In genomic region chr9:97598461-97599288, GRCh38 we compare ENCODE assay signal across 8 cellular contexts. TPM values are rescaled to one million over a fixed set of nuclear protein-coding genes. Genes with fewer than 3 reads are reported as not detected.
DNase-seq lines count a peak whose midpoint lies in the region; ATAC-seq and TF ChIP-seq lines count a peak whose summit lies in the region.

No MANE protein-coding gene starts in this region.

- no peak for TF ChIP-seq POLR2A in esophagus squamous epithelium (IDR thresholded peaks at IDR 0.05)

- no peaks in the 10 kb centered on the region for H3K9me3 Mint-ChIP-seq in nephron

- peak; percentile 68 for ATAC-seq in GM21717 (IDR thresholded peaks at IDR 0.05; ENCODE audit: unreplicated experiment)

- H3K36me3 ChIP-seq in DOHH2 (ENCODE audit: control insufficient read depth, low read length) (peaks cover 41% of the 10 kb centered on the region), esophagus squamous epithelium (peaks cover 14 to 46% (median 17%) of the 10 kb centered on the region in 3 donors)

- in situ Hi-C loops in KBM-7 (cut with MboI; ENCODE audit: low pct_unique_long_range_greater_than_20kb, low sequenced_read_pairs), result no loop called here

- no peak overlapping the region for H3K27ac Mint-ChIP-seq in nephron

- H4K20me1 ChIP-seq in DOHH2 (ENCODE audit: control insufficient read depth, insufficient read depth, low read depth, low read length), result 0 out of 2 replicates have a peak, but pooled peaks cover 4% of the 10 kb centered on the region

- intact Hi-C loops in esophagus squamous epithelium (cut with DNase I), result loop anchor here (10.0 kb wide), 1 partner anchor 194 kb away; no protein-coding TSS in a partner anchor

- TF ChIP-seq CTCF in DOHH2 (IDR thresholded peaks at IDR 0.05; ENCODE audit: low read depth, low read length, poor library complexity, severe bottlenecking) (peak; percentile 89), esophagus squamous epithelium (IDR thresholded peaks at IDR 0.05) (peak; percentile 54 to 83 (median 68)), nephron (IDR thresholded peaks at IDR 0.05; ENCODE audit: unreplicated experiment in 3 of 3) (peak; percentile 82 to 89 (median 82))

- peaks cover 6% of the 10 kb centered on the region; the same call in 1 of the 2 replicates for H3K4me1 ChIP-seq in DOHH2 (ENCODE audit: control insufficient read depth, low read length)
- peaks cover 4 to 26% (median 6%) of the 10 kb centered on the region in 3 donors for H3K4me1 ChIP-seq in esophagus squamous epithelium

- peaks cover 31% of the 10 kb centered on the region for H3K36me3 Mint-ChIP-seq in nephron (ENCODE audit: low read depth)

- 18 to 27% methylated on average over 11 of the region's 11 CpGs for WGBS in esophagus squamous epithelium, 2 donors

- peaks cover 4% of the 10 kb centered on the region for H3K4me1 Mint-ChIP-seq in nephron

- 0 out of 2 replicates have a peak overlapping the region, but pooled peaks have one; percentile 4 for H3K4me2 ChIP-seq in DOHH2 (ENCODE audit: low read length)

- H3F3A ChIP-seq in DOHH2 (ENCODE audit: control insufficient read depth, insufficient read depth), result no peaks in the 10 kb centered on the region

- H3K27me3 ChIP-seq in DOHH2 (ENCODE audit: control insufficient read depth, low read length), result no peaks in the 10 kb centered on the region
- H3K27me3 ChIP-seq in esophagus squamous epithelium, result no peaks in the 10 kb centered on the region

- H3K27ac ChIP-seq in DOHH2 (ENCODE audit: low read depth, low read length) (no peak overlapping the region), esophagus squamous epithelium (no peak overlapping the region)

- no peaks in the 10 kb centered on the region for H3K79me2 ChIP-seq in DOHH2 (ENCODE audit: control insufficient read depth, low read length)

- no peaks in the 10 kb centered on the region for H3K27me3 Mint-ChIP-seq in nephron (ENCODE audit: low read depth)

- no peak overlapping the region for H3K4me3 Mint-ChIP-seq in nephron

- DNase-seq in KBM-7 (peak; percentile 85), OCI-M2 (lab: John Stamatoyannopoulos, UW; ENCODE audit: unreplicated experiment) (peak; percentile 6), activated T-cell treated with anti-CD3 and anti-CD28 coated beads for 48 hours (ENCODE audit: low read depth) (peak; percentile 57), esophagus squamous epithelium (lab: John Stamatoyannopoulos, UW) (no peak)
- peak; percentile 52 for DNase-seq in stimulated activated naive CD4-positive, alpha-beta T cell treated with Interleukin-2 at 50 U/mL for 16 hours (lab: John Stamatoyannopoulos, UW)

- H3K9me3 ChIP-seq in DOHH2 (ENCODE audit: control insufficient read depth, insufficient read depth, low read length) (no peaks in the 10 kb centered on the region), esophagus squamous epithelium (no peaks in the 10 kb centered on the region)

- no peak overlapping the region for H3K4me3 ChIP-seq in DOHH2 (ENCODE audit: low read length)
- H3K4me3 ChIP-seq in esophagus squamous epithelium, result no peak overlapping the region

- no peaks in the 10 kb centered on the region for H3K9me2 ChIP-seq in DOHH2 (replicated peaks; ENCODE audit: control insufficient read depth, low read length)

RNA-seq across cellular contexts. Expression of gene TSTD2, which starts 34.5 kb away (rescaled TPM):
- 10 to 100 TPM in 2 of 4 donors, 1 to 10 TPM in 2; 6.9 to 20.0 (median 10.1) TPM for total RNA-seq in esophagus squamous epithelium

RNA-seq across cellular contexts. Expression of gene NCBP1, which starts 34.9 kb away (rescaled TPM):
- total RNA-seq in esophagus squamous epithelium, result 10 to 100 TPM; 11.4 to 23.0 (median 16.4) TPM
